ENCODE assay signal across 8 cellular contexts in the genomic region with DNA sequence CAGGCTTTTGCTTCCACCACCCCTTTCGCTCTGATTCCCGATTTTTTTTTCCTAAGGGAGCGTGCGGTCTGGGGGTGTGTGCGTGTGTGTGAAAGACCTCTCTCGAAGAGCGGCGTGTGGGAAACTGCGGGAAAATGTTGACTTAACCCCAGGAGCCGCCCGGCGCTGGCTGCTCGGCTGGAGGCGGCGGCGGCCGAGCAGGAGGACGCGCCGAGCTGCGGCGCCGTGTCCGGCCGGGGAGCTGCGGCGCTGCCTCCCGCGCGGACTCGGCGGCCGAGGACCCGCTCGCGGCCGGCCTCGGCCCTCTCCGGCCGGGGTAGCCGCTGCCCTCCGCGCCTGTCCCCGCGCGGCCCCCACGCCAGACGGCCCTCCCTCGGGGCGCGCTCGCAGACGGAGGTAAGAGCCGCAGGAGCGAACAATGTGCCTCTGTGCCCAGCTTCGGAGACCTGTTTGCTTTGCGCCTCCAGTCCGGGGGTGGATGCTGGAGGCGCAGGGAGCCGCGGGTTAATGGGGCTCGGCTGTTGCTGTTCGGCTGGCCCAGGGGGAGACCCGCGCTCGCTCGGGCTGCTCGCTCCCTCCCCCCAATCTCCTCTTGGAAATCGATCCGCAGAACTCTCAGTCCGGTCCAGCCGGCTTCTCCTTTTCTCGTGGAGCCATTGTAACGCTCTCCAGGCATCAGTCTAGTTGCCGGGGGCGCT. TPM values are rescaled to one million over a fixed set of nuclear protein-coding genes. Genes with fewer than 3 reads are reported as not detected.
DNase-seq lines count a peak whose midpoint lies in the region; ATAC-seq and TF ChIP-seq lines count a peak whose summit lies in the region.

No MANE protein-coding gene starts in this region.

- H3K4me1 ChIP-seq in SJSA1 (replicated peaks) (peaks cover 29% of the 10 kb centered on the region), ovary (ENCODE audit: insufficient read depth) (no peaks in the 10 kb centered on the region)

- no peak for TF ChIP-seq EP300 in ovary (IDR thresholded peaks at IDR 0.05)

- peaks cover 13% of the 10 kb centered on the region for H3K4me1 Mint-ChIP-seq in activated T-cell treated with anti-CD3 and anti-CD28 coated beads, Interleukin-2, amount 50 U/mL, for 72 hours (ENCODE audit: low read depth)

- peaks cover 53% of the 10 kb centered on the region for H3K27me3 Mint-ChIP-seq in activated T-cell treated with anti-CD3 and anti-CD28 coated beads, Interleukin-2, amount 50 U/mL, for 72 hours (ENCODE audit: low read depth)

- H3K9me3 ChIP-seq in SJSA1 (replicated peaks) (no peaks in the 10 kb centered on the region), ovary (no peaks in the 10 kb centered on the region)

- peak overlapping the region; percentile 54 to 80 for H3K4me3 Mint-ChIP-seq in activated T-cell treated with anti-CD3 and anti-CD28 coated beads, Interleukin-2, amount 50 U/mL, for 72 hours

- no peaks in the 10 kb centered on the region for H3K9me3 Mint-ChIP-seq in activated T-cell treated with anti-CD3 and anti-CD28 coated beads, Interleukin-2, amount 50 U/mL, for 72 hours

- H3K27ac ChIP-seq in SJSA1: no peak overlapping the region
- H3K27ac ChIP-seq in ovary: peak overlapping the region; percentile 92 to 96

- TF ChIP-seq POLR2A in ovary (IDR thresholded peaks at IDR 0.05): no peak

- no peak for TF ChIP-seq CTCF in foreskin fibroblast (IDR thresholded peaks at IDR 0.05; ENCODE audit: low read depth, low read length)
- TF ChIP-seq CTCF in ovary (IDR thresholded peaks at IDR 0.05): no peak

- no peaks in the 10 kb centered on the region for H3K36me3 Mint-ChIP-seq in activated T-cell treated with anti-CD3 and anti-CD28 coated beads, Interleukin-2, amount 50 U/mL, for 72 hours (ENCODE audit: insufficient read depth in 2 of 2)

- no peak overlapping the region for H3K27ac Mint-ChIP-seq in activated T-cell treated with anti-CD3 and anti-CD28 coated beads, Interleukin-2, amount 50 U/mL, for 72 hours

- H3K36me3 ChIP-seq in SJSA1 (no peaks in the 10 kb centered on the region), ovary (no peaks in the 10 kb centered on the region)

- H3K27me3 ChIP-seq in SJSA1 (replicated peaks) (peaks cover 82% of the 10 kb centered on the region), ovary (no peaks in the 10 kb centered on the region)

- intact Hi-C loops in ovary (cut with DNase I): loop anchor here in 1 of 4 donors (5.0 kb wide), 1 partner anchor 490 kb away; no protein-coding TSS in a partner anchor

- WGBS in ovary, 3 donors: 0 to 1% (median 0%) methylated on average over 63 to 76 of the region's 76 CpGs

- peak overlapping the region; percentile 40 for H3K4me3 ChIP-seq in SJSA1
- H3K4me3 ChIP-seq in foreskin fibroblast (ENCODE audit: low read depth in 1 of 2, low read length in 2 of 2): peak overlapping the region; percentile 73
- peak overlapping the region; percentile 49 for H3K4me3 ChIP-seq in ovary

- DNase-seq in activated T-cell treated with anti-CD3 and anti-CD28 coated beads, Interleukin-2, amount 50 U/mL, for 72 hours: peak in 1 of 2 donors; percentile 0
- DNase-seq in activated T-cell treated with anti-CD3 and anti-CD28 coated beads for 4 hours (no peak), SJSA1 (ENCODE audit: low read depth in 1 of 2, low spot score in 2 of 2) (peak in 1 of 2 experiments; percentile 22), foreskin fibroblast (peak; percentile 58 to 76), ovary (peak; percentile 38 to 62 (median 50))

- peak in 1 of 2 donors; percentile 29 for ATAC-seq in activated T-cell treated with anti-CD3 and anti-CD28 coated beads, Interleukin-2, amount 50 U/mL, for 72 hours (replicated peaks in 1 of 2)
- ATAC-seq in GM18517 (IDR thresholded peaks at IDR 0.05; ENCODE audit: unreplicated experiment) (no peak), HG03045 (IDR thresholded peaks at IDR 0.05; ENCODE audit: unreplicated experiment) (no peak), GM19467 (IDR thresholded peaks at IDR 0.05; ENCODE audit: unreplicated experiment) (no peak)

RNA-seq across cellular contexts. Expression of gene ADGRL2, which starts 1.2 kb away (rescaled TPM):
- not detected for total RNA-seq in activated T-cell treated with anti-CD3 and anti-CD28 coated beads, Interleukin-2, amount 50 U/mL, for 72 hours
- 0.22 and 3.5 TPM in 2 replicates for total RNA-seq in SJSA1 (2014; rRNA removed; shearing (Covaris generic))
- 10 to 100 TPM; 59.4 to 83.5 (median 69.0) TPM for total RNA-seq in ovary
- 10 to 100 TPM; 55.0 to 66.1 TPM for polyA plus RNA-seq in ovary

Comparison
In these comparisons a context has a peak if more than half of its experiments do, and no peak if none do; other contexts are left out.
1. RNA of gene ADGRL2, which starts 1.2 kb away (total RNA-seq): 59.4 to 83.5 TPM in ovary; 0.22 to 3.5 TPM in SJSA1 and not detected in activated T-cell treated with anti-CD3 and anti-CD28 coated beads, Interleukin-2, amount 50 U/mL, for 72 hours; every median in the first group is over 10 times any median in the second.
2. Peak in every context shown above with its lines, with median percentiles within 50 percentile points of each other: H3K4me3 ChIP-seq.